17 cellular contexts compared by ENCODE assay signal in the genomic region with DNA sequence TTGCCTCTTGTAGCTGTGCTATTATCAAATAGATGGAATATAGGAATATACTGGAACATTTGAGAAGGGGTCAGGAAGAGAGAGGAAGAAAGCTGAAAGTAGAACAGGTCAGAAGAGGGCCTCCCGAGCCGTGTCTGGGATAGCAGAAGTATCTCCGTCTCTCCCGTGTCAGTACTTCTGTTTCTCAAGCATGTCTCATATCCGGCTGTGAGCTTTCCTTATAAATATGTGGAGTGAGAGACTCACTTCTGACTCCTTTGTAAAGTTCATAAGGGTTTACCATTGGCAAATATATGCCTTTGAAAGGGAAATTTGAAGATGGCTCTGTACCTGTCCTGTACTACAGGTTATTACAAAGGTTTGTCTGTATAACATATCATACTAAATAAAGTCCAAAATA.
"Had no signal": no experiment of that assay in that cellular context is flagged by ENCODE, and none has a peak within 500 bp of the region (broad histone marks: within the 10 kb centered on the region; RNA-seq: fewer than 3 reads in every experiment).

No MANE protein-coding gene starts in this region.

- H3K27ac ChIP-seq: left lung, parathyroid adenoma, stomach, testis, upper lobe of left lung had no signal

- H3K9me3 Mint-ChIP-seq: activated CD4-positive, alpha-beta T cell treated with anti-CD3 and anti-CD28 coated beads, Interleukin-2, amount 10 ng/mL, durations not matched to agents 7 days and 5 days; activated naive CD8-positive, alpha-beta T cell treated with anti-CD3 and anti-CD28 coated beads, Interleukin-2, amount 10 ng/mL, durations not matched to agents 7 days and 5 days; naive thymus-derived CD4-positive, alpha-beta T cell; WTC11 had no signal

- H3K36me3 Mint-ChIP-seq: WTC11 had no signal

- H3K27me3 ChIP-seq: left lung, stomach, testis, upper lobe of left lung had no signal

- H3K9ac ChIP-seq: parathyroid adenoma had no signal

- H2AFZ ChIP-seq: parathyroid adenoma had no signal

- H3K4me1 ChIP-seq: left lung, parathyroid adenoma, stomach, testis, upper lobe of left lung had no signal

- H3K9me3 ChIP-seq: left lung, mucosa of descending colon, stomach, testis, upper lobe of left lung had no signal

- FAIRE-seq: keratinocyte had no signal

- H3K4me3 Mint-ChIP-seq: activated CD4-positive, alpha-beta T cell treated with anti-CD3 and anti-CD28 coated beads, Interleukin-2, amount 10 ng/mL, durations not matched to agents 7 days and 5 days; activated naive CD8-positive, alpha-beta T cell treated with anti-CD3 and anti-CD28 coated beads, Interleukin-2, amount 10 ng/mL, durations not matched to agents 7 days and 5 days; naive thymus-derived CD4-positive, alpha-beta T cell; T-helper 17 cell; WTC11 had no signal

- H3K4me1 Mint-ChIP-seq: activated CD4-positive, alpha-beta T cell treated with anti-CD3 and anti-CD28 coated beads, Interleukin-2, amount 10 ng/mL, durations not matched to agents 7 days and 5 days; T-helper 17 cell; WTC11 had no signal

- H3K27ac Mint-ChIP-seq: activated CD4-positive, alpha-beta T cell treated with anti-CD3 and anti-CD28 coated beads, Interleukin-2, amount 10 ng/mL, durations not matched to agents 7 days and 5 days; activated naive CD8-positive, alpha-beta T cell treated with anti-CD3 and anti-CD28 coated beads, Interleukin-2, amount 10 ng/mL, durations not matched to agents 7 days and 5 days; naive thymus-derived CD4-positive, alpha-beta T cell; T-helper 17 cell; WTC11 had no signal

- H3K4me3 ChIP-seq: left lung, mucosa of descending colon, stomach, testis, upper lobe of left lung had no signal

- DNase-seq: activated CD4-positive, alpha-beta T cell treated with anti-CD3 and anti-CD28 coated beads, Interleukin-2, amount 10 ng/mL, durations not matched to agents 7 days and 5 days; activated CD8-positive, alpha-beta memory T cell treated with anti-CD3 and anti-CD28 coated beads for 24 hours; activated naive CD8-positive, alpha-beta T cell treated with anti-CD3 and anti-CD28 coated beads, Interleukin-2, amount 10 ng/mL, durations not matched to agents 7 days and 5 days; anterior cingulate cortex; erythroblast; left lung; mucosa of descending colon; naive thymus-derived CD4-positive, alpha-beta T cell; stimulated activated CD4-positive, alpha-beta T cell treated with anti-CD3 and anti-CD28 coated beads, Interleukin-12 subunit alpha, Interleukin-12 subunit beta, amount 100 ng/mL, for 4 hours; stimulated activated CD4-positive, alpha-beta T cell treated with anti-CD3 and anti-CD28 coated beads, Interleukin-2, amount 100 ng/mL, for 24 hours; stomach; T-helper 17 cell; testis; upper lobe of left lung had no signal

- ATAC-seq: left lung; mucosa of descending colon; naive thymus-derived CD4-positive, alpha-beta T cell; T-helper 17 cell; WTC11 had no signal
